Comparison of ENCODE assay signal across 9 cellular contexts in genomic region chr4:88158038-88158359, GRCh38. TPM values are rescaled to one million over a fixed set of nuclear protein-coding genes. Genes with fewer than 3 reads are reported as not detected.
A peak's percentile ranks its signal among the peaks of the same experiment; 100 is the strongest.
DNase-seq lines count a peak whose midpoint lies in the region; ATAC-seq and TF ChIP-seq lines count a peak whose summit lies in the region.
"Had no signal": no experiment of that assay in that cellular context is flagged by ENCODE, and none has a peak within 500 bp of the region (broad histone marks: within the 10 kb centered on the region; RNA-seq: fewer than 3 reads in every experiment).

No MANE protein-coding gene starts in this region.

- H3K27ac ChIP-seq in ACC112 (ENCODE audit: low read depth, low read length) (no peak overlapping the region), ascending aorta (no peak overlapping the region), mesenchymal stem cell (ENCODE audit: low read length, poor library complexity, severe bottlenecking) (no peak overlapping the region)

- H3K79me2 ChIP-seq in ACC112 (ENCODE audit: control insufficient read depth, insufficient read depth, low read length, unreplicated experiment), result no peaks in the 10 kb centered on the region

- intact Hi-C loops in ascending aorta (cut with DNase I), result no loop called here

- H3K9me3 ChIP-seq in HAP-1 (no peaks in the 10 kb centered on the region), ascending aorta (no peaks in the 10 kb centered on the region), mesenchymal stem cell (ENCODE audit: control insufficient read depth, low read length) (no peaks in the 10 kb centered on the region)

- H2BK5ac ChIP-seq in mesenchymal stem cell (ENCODE audit: low read depth, low read length, poor library complexity, severe bottlenecking), result no peak overlapping the region

- peak overlapping the region; percentile 82 for H3K9ac ChIP-seq in mesenchymal stem cell (ENCODE audit: low read length)

- no peak overlapping the region for H2AK5ac ChIP-seq in mesenchymal stem cell (ENCODE audit: low read length, severe bottlenecking)

- in situ Hi-C loops in HAP-1 (cut with MboI; ENCODE audit: low sequenced_read_pairs), result no loop called here

- H3K36me3 ChIP-seq in ACC112 (ENCODE audit: insufficient read depth, low read length) (no peaks in the 10 kb centered on the region), HAP-1 (replicated peaks) (no peaks in the 10 kb centered on the region), ascending aorta (no peaks in the 10 kb centered on the region), mesenchymal stem cell (ENCODE audit: control insufficient read depth in 1 of 2, insufficient read depth in 2 of 2, low read depth in 1 of 2, low read length in 2 of 2) (no peaks in the 10 kb centered on the region)

- DNase-seq in HAP-1 (ENCODE audit: low spot score in 2 of 2), result no peak
- no peak for DNase-seq in ascending aorta (ENCODE audit: low spot score in 2 of 2)
- DNase-seq in mesenchymal stem cell, result no peak
- no peak for DNase-seq in HK-2 (ENCODE audit: unreplicated experiment)
- no peak for DNase-seq in GM19238 (ENCODE audit: insufficient read length, low spot score)
- no peak for DNase-seq in activated gamma-delta T cell (lab: John Stamatoyannopoulos, UW)
- DNase-seq: NCI-H510A treated with DMSO at 0.1 percent for 48 hours had no signal

- TF ChIP-seq CTCF in ascending aorta (IDR thresholded peaks at IDR 0.05), result no peak

- H2BK12ac ChIP-seq in mesenchymal stem cell (ENCODE audit: low read length in 2 of 2), result no peak overlapping the region

- H4K91ac ChIP-seq in mesenchymal stem cell (ENCODE audit: low read length), result no peak overlapping the region

- H3K23ac ChIP-seq in mesenchymal stem cell (ENCODE audit: low read length in 2 of 2), result no peak overlapping the region

- no peaks in the 10 kb centered on the region for H3K79me1 ChIP-seq in mesenchymal stem cell (replicated peaks; ENCODE audit: low read length, poor library complexity, severe bottlenecking)

- no peak for ATAC-seq in esophagus mucosa

- H3K27me3 ChIP-seq in ACC112 (ENCODE audit: insufficient read depth, low read length) (no peaks in the 10 kb centered on the region), HAP-1 (ENCODE audit: low read depth) (0 out of 2 replicates have a peak, but pooled peaks cover 2% of the 10 kb centered on the region), ascending aorta (no peaks in the 10 kb centered on the region), mesenchymal stem cell (ENCODE audit: control insufficient read depth in 1 of 2, insufficient read depth in 1 of 2, low read length in 2 of 2) (peaks cover 0 to 4% of the 10 kb centered on the region in 2 experiments)

- H2AFZ ChIP-seq in ACC112 (ENCODE audit: low read length, unreplicated experiment), result peak overlapping the region; percentile 26
- H2AFZ ChIP-seq in mesenchymal stem cell (ENCODE audit: low read depth, low read length), result no peak overlapping the region

- H3K14ac ChIP-seq in mesenchymal stem cell (ENCODE audit: low read length in 2 of 2), result no peak overlapping the region

- H3K4me1 ChIP-seq in ACC112 (ENCODE audit: control insufficient read depth, insufficient read depth, low read length, unreplicated experiment) (peaks cover 12% of the 10 kb centered on the region), HAP-1 (peaks cover 11% of the 10 kb centered on the region), ascending aorta (no peaks in the 10 kb centered on the region), mesenchymal stem cell (ENCODE audit: control insufficient read depth, insufficient read depth, low read depth, low read length) (peaks cover 12% of the 10 kb centered on the region)

- H2BK15ac ChIP-seq in mesenchymal stem cell (ENCODE audit: low read depth, poor library complexity, severe bottlenecking), result no peak overlapping the region

- no peak overlapping the region for H3K4ac ChIP-seq in mesenchymal stem cell (ENCODE audit: low read depth in 1 of 2, low read length in 2 of 2)

- peak overlapping the region; percentile 99 for H3K4me2 ChIP-seq in mesenchymal stem cell (ENCODE audit: low read length, poor library complexity, severe bottlenecking)

- no peak overlapping the region for H4K8ac ChIP-seq in mesenchymal stem cell (ENCODE audit: low read length)

- WGBS in mesenchymal stem cell, result 1% methylated on average over 6 of the region's 6 CpGs

- no peak overlapping the region for H2BK120ac ChIP-seq in mesenchymal stem cell (ENCODE audit: low read depth, low read length)

- peak overlapping the region in 1 of 2 experiments; percentile 21 for H3K18ac ChIP-seq in mesenchymal stem cell (ENCODE audit: low read depth in 1 of 2, low read length in 2 of 2)

- H3K4me3 ChIP-seq in ACC112 (ENCODE audit: low read depth, low read length), result peak overlapping the region; percentile 83
- H3K4me3 ChIP-seq in HAP-1, result peak overlapping the region; percentile 37
- H3K4me3 ChIP-seq in ascending aorta, result peak overlapping the region; percentile 52 to 84
- peak overlapping the region in 1 of 2 experiments; percentile 84 for H3K4me3 ChIP-seq in mesenchymal stem cell (ENCODE audit: insufficient read depth in 1 of 2, low read depth in 1 of 2, low read length in 2 of 2)

RNA-seq across cellular contexts. Expression of gene ABCG2, which starts 0.4 kb away (rescaled TPM):
- total RNA-seq in ascending aorta, result 6.1 TPM
- polyA plus RNA-seq in mesenchymal stem cell (2013, experiment 1 of 2), result 1.1 TPM
- polyA plus RNA-seq in mesenchymal stem cell (2013, experiment 2 of 2), result 1.4 TPM
- total RNA-seq in esophagus mucosa, result 0.92 TPM
